In genomic region chr1:215623162-215623561, GRCh38 we compare ENCODE assay signal across 32 cellular contexts.
"Had no signal": no experiment of that assay in that cellular context is flagged by ENCODE, and none has a peak within 500 bp of the region (broad histone marks: within the 10 kb centered on the region; RNA-seq: fewer than 3 reads in every experiment).

No MANE protein-coding gene starts in this region.

- H3K9me3 ChIP-seq: ascending aorta, esophagus squamous epithelium, gastrocnemius medialis had no signal

- H3K4me3 Mint-ChIP-seq: activated B cell treated with CpG ODN at 0.5 μM for 24 hours; activated CD8-positive, alpha-beta T cell treated with anti-CD3 and anti-CD28 coated beads for 36 hours; activated naive CD4-positive, alpha-beta T cell treated with anti-CD3 and anti-CD28 coated beads, Interleukin-2, amount 10 ng/mL, durations not matched to agents 7 days and 5 days; activated naive CD8-positive, alpha-beta T cell treated with anti-CD3 and anti-CD28 coated beads, Interleukin-2, amount 10 ng/mL, durations not matched to agents 7 days and 5 days; activated T-helper 1 cell treated with anti-CD3 and anti-CD28 coated beads, Interleukin-12 subunit alpha, Interleukin-12 subunit beta, Interleukin-2, Interleukin-4 antibody, amounts not matched to agents 30 ng/mL and 10 ng/mL and 1 ng/mL, durations not matched to agents 14 hours and 24 hours and 36 hours; central memory CD8-positive, alpha-beta T cell; dendritic cell treated with granulocyte-macrophage colony-stimulating factor and Interleukin-4, amounts not matched to agents 40 ng/mL and 50 ng/mL, for 4 days; effector memory CD8-positive, alpha-beta T cell; T-helper 17 cell; T-helper 2 cell treated with Interferon-gamma antibody and Interleukin-4, amounts not matched to agents 5 μg/mL and 100 μg/mL, for 36 hours had no signal

- DNase-seq: activated B cell treated with CpG ODN at 0.5 μM for 24 hours; activated CD4-positive, alpha-beta T cell treated with anti-CD3 and anti-CD28 coated beads for 48 hours; activated CD4-positive, alpha-beta T cell treated with anti-CD3 and anti-CD28 coated beads, Interleukin-2, amount 50 U/mL, for 1 hour; activated CD4-positive, alpha-beta T cell treated with anti-CD3 and anti-CD28 coated beads, Interleukin-2, amount 50 U/mL, for 48 hours; activated CD8-positive, alpha-beta memory T cell treated with anti-CD3 and anti-CD28 coated beads for 24 hours; activated CD8-positive, alpha-beta T cell treated with anti-CD3 and anti-CD28 coated beads for 36 hours; activated gamma-delta T cell; activated naive CD4-positive, alpha-beta T cell; activated naive CD4-positive, alpha-beta T cell treated with anti-CD3 and anti-CD28 coated beads, Interleukin-2, amount 10 ng/mL, durations not matched to agents 7 days and 5 days; activated naive CD8-positive, alpha-beta T cell treated with anti-CD3 and anti-CD28 coated beads, Interleukin-2, amount 10 ng/mL, durations not matched to agents 7 days and 5 days; activated T-cell treated with anti-CD3 and anti-CD28 coated beads, Interleukin-2, amount 50 U/mL, for 48 hours; brain microvascular endothelial cell; effector CD4-positive, alpha-beta T cell; effector memory CD8-positive, alpha-beta T cell; erythroblast; esophagus squamous epithelium; foreskin keratinocyte; gastrocnemius medialis; glutamatergic neuron; heart left ventricle; T-helper 1 cell; T-helper 17 cell; T1000; WERI-Rb-1 had no signal

- ATAC-seq: activated CD4-positive, CD25-positive, alpha-beta regulatory T cell treated with anti-CD3 and anti-CD28 coated beads, Interleukin-2, amount 50 U/mL, for 24 hours; activated CD8-positive, alpha-beta T cell treated with anti-CD3 and anti-CD28 coated beads for 36 hours; activated naive CD4-positive, alpha-beta T cell treated with anti-CD3 and anti-CD28 coated beads, Interleukin-2, amount 50 U/mL, for 72 hours; effector memory CD8-positive, alpha-beta T cell; foreskin keratinocyte; gastrocnemius medialis; heart left ventricle; T-helper 17 cell had no signal

- H3K4me3 ChIP-seq: ascending aorta, coronary artery, esophagus squamous epithelium, gastrocnemius medialis, heart left ventricle had no signal

- H3K4me1 ChIP-seq: ascending aorta, esophagus squamous epithelium, foreskin keratinocyte, gastrocnemius medialis had no signal

- H3K27ac Mint-ChIP-seq: activated B cell treated with CpG ODN at 0.5 μM for 24 hours; activated CD8-positive, alpha-beta T cell treated with anti-CD3 and anti-CD28 coated beads for 36 hours; activated naive CD4-positive, alpha-beta T cell treated with anti-CD3 and anti-CD28 coated beads, Interleukin-2, amount 10 ng/mL, durations not matched to agents 7 days and 5 days; activated naive CD4-positive, alpha-beta T cell treated with anti-CD3 and anti-CD28 coated beads, Interleukin-2, amount 50 U/mL, for 72 hours; activated naive CD8-positive, alpha-beta T cell treated with anti-CD3 and anti-CD28 coated beads, Interleukin-2, amount 10 ng/mL, durations not matched to agents 7 days and 5 days; activated T-helper 1 cell treated with anti-CD3 and anti-CD28 coated beads, Interleukin-12 subunit alpha, Interleukin-12 subunit beta, Interleukin-2, Interleukin-4 antibody, amounts not matched to agents 30 ng/mL and 10 ng/mL and 1 ng/mL, durations not matched to agents 14 hours and 24 hours and 36 hours; dendritic cell treated with granulocyte-macrophage colony-stimulating factor and Interleukin-4, amounts not matched to agents 40 ng/mL and 50 ng/mL, for 4 days; effector memory CD8-positive, alpha-beta T cell; T-helper 17 cell; T-helper 2 cell treated with Interferon-gamma antibody and Interleukin-4, amounts not matched to agents 5 μg/mL and 100 μg/mL, for 36 hours had no signal

- H3K27ac ChIP-seq: ascending aorta, brain microvascular endothelial cell, coronary artery, esophagus squamous epithelium, foreskin keratinocyte, gastrocnemius medialis, heart left ventricle, WERI-Rb-1 had no signal

- H3K27me3 ChIP-seq: ascending aorta, brain microvascular endothelial cell, esophagus squamous epithelium, foreskin keratinocyte, gastrocnemius medialis, heart left ventricle had no signal

- H3K9me3 Mint-ChIP-seq: activated CD8-positive, alpha-beta T cell treated with anti-CD3 and anti-CD28 coated beads for 36 hours; activated naive CD4-positive, alpha-beta T cell treated with anti-CD3 and anti-CD28 coated beads, Interleukin-2, amount 10 ng/mL, durations not matched to agents 7 days and 5 days; activated naive CD4-positive, alpha-beta T cell treated with anti-CD3 and anti-CD28 coated beads, Interleukin-2, amount 50 U/mL, for 72 hours; activated naive CD8-positive, alpha-beta T cell treated with anti-CD3 and anti-CD28 coated beads, Interleukin-2, amount 10 ng/mL, durations not matched to agents 7 days and 5 days; activated T-helper 1 cell treated with anti-CD3 and anti-CD28 coated beads, Interleukin-12 subunit alpha, Interleukin-12 subunit beta, Interleukin-2, Interleukin-4 antibody, amounts not matched to agents 30 ng/mL and 10 ng/mL and 1 ng/mL, durations not matched to agents 14 hours and 24 hours and 36 hours; central memory CD8-positive, alpha-beta T cell; dendritic cell treated with granulocyte-macrophage colony-stimulating factor and Interleukin-4, amounts not matched to agents 40 ng/mL and 50 ng/mL, for 4 days; T-helper 2 cell treated with Interferon-gamma antibody and Interleukin-4, amounts not matched to agents 5 μg/mL and 100 μg/mL, for 36 hours had no signal

- H3K4me1 Mint-ChIP-seq: activated B cell treated with CpG ODN at 0.5 μM for 24 hours; activated naive CD8-positive, alpha-beta T cell treated with anti-CD3 and anti-CD28 coated beads, Interleukin-2, amount 10 ng/mL, durations not matched to agents 7 days and 5 days; central memory CD8-positive, alpha-beta T cell; T-helper 17 cell had no signal

- H3K27me3 Mint-ChIP-seq: activated B cell treated with CpG ODN at 0.5 μM for 24 hours; activated CD8-positive, alpha-beta T cell treated with anti-CD3 and anti-CD28 coated beads for 36 hours; central memory CD8-positive, alpha-beta T cell; dendritic cell treated with granulocyte-macrophage colony-stimulating factor and Interleukin-4, amounts not matched to agents 40 ng/mL and 50 ng/mL, for 4 days; effector memory CD8-positive, alpha-beta T cell; T-helper 17 cell had no signal
